23 cellular contexts compared by ENCODE assay signal in the genomic region with DNA sequence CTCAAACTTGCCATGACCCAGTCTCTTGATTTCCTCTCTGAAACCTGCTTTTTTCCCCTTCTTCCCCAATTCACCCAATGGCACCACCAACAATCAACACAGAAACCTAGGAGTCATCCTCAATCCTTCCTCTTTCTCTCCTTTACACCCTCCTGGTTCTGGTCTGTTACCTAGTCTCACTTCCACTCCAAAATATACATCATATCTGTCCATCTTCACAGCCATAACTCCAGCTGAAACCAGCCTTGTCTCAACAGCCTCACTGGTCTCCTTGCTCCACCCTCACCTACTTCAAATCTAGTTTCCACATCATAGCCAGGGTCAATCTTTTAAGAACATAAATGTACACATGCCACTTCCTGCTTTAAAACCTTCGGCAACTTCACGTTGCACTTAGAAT. TPM values are rescaled to one million over a fixed set of nuclear protein-coding genes. Genes with fewer than 3 reads are reported as not detected.
DNase-seq lines count a peak whose midpoint lies in the region; ATAC-seq and TF ChIP-seq lines count a peak whose summit lies in the region.
"Had no signal": no experiment of that assay in that cellular context is flagged by ENCODE, and none has a peak within 500 bp of the region (broad histone marks: within the 10 kb centered on the region; RNA-seq: fewer than 3 reads in every experiment).

No MANE protein-coding gene starts in this region.

- H3K27me3 Mint-ChIP-seq in activated T-helper 1 cell treated with anti-CD3 and anti-CD28 coated beads, Interleukin-12 subunit alpha, Interleukin-12 subunit beta, Interleukin-2, Interleukin-4 antibody, amounts not matched to agents 30 ng/mL and 10 ng/mL and 1 ng/mL, durations not matched to agents 14 hours and 24 hours and 36 hours (ENCODE audit: insufficient read depth), result peaks cover 18% of the 10 kb centered on the region

- H3K27me3 ChIP-seq in IMR-90 (ENCODE audit: control insufficient read depth, insufficient read depth, low read length), result no peaks in the 10 kb centered on the region

- peak overlapping the region; percentile 81 for H3K18ac ChIP-seq in IMR-90 (ENCODE audit: low read depth, low read length)

- H3K9ac ChIP-seq in IMR-90 (ENCODE audit: low read depth, low read length), result no peak overlapping the region

- peaks cover 17% of the 10 kb centered on the region for H3K9me1 ChIP-seq in IMR-90 (ENCODE audit: insufficient read depth, low read length)

- no peaks in the 10 kb centered on the region for H3K4me1 Mint-ChIP-seq in activated T-helper 1 cell treated with anti-CD3 and anti-CD28 coated beads, Interleukin-12 subunit alpha, Interleukin-12 subunit beta, Interleukin-2, Interleukin-4 antibody, amounts not matched to agents 30 ng/mL and 10 ng/mL and 1 ng/mL, durations not matched to agents 14 hours and 24 hours and 36 hours (ENCODE audit: low read depth)

- peak overlapping the region; percentile 88 for H2BK120ac ChIP-seq in IMR-90 (ENCODE audit: low read depth, low read length)

- TF ChIP-seq RAD21 in IMR-90 (IDR thresholded peaks at IDR 0.05; ENCODE audit: low read length), result no peak

- in situ Hi-C loops in IMR-90 (cut with MboI; ENCODE audit: low sequenced_read_pairs), result no loop called here

- peaks cover 3% of the 10 kb centered on the region for H3K9me3 Mint-ChIP-seq in activated T-helper 1 cell treated with anti-CD3 and anti-CD28 coated beads, Interleukin-12 subunit alpha, Interleukin-12 subunit beta, Interleukin-2, Interleukin-4 antibody, amounts not matched to agents 30 ng/mL and 10 ng/mL and 1 ng/mL, durations not matched to agents 14 hours and 24 hours and 36 hours

- intact Hi-C loops in IMR-90 (cut with micrococcal nuclease), result loop anchor here (5.0 kb wide), 1 partner anchor 615 kb away; a partner anchor contains a TSS
- intact Hi-C loops in activated T-helper 1 cell treated with anti-CD3 and anti-CD28 coated beads, Interleukin-12 subunit alpha, Interleukin-12 subunit beta, Interleukin-2, Interleukin-4 antibody, amounts not matched to agents 30 ng/mL and 10 ng/mL and 1 ng/mL, durations not matched to agents 14 hours and 24 hours and 36 hours (cut with micrococcal nuclease), result no loop called here

- no peak for TF ChIP-seq CTCF in IMR-90 (conservative IDR thresholded peaks at IDR 0.05; ENCODE audit: low read depth, low read length)

- H3K4me3 ChIP-seq in IMR-90 (ENCODE audit: insufficient read depth, low read depth, low read length), result no peak overlapping the region
- H3K4me3 ChIP-seq: GM12878, SK-N-MC had no signal

- peak overlapping the region; percentile 5 for H2AK9ac ChIP-seq in IMR-90 (replicated peaks; ENCODE audit: low read depth, low read length, poor library complexity)

- H3K23ac ChIP-seq in IMR-90 (ENCODE audit: low read depth, low read length), result peak overlapping the region; percentile 11; the same call in 1 of the 2 replicates

- peak overlapping the region; percentile 83 for H3K14ac ChIP-seq in IMR-90 (replicated peaks; ENCODE audit: low read depth, low read length)

- peaks cover 1% of the 10 kb centered on the region; the same call in 1 of the 2 replicates for H3K36me3 ChIP-seq in IMR-90 (ENCODE audit: control insufficient read depth, insufficient read depth, low read length)

- no peak for TF ChIP-seq POLR2A in IMR-90 (IDR thresholded peaks at IDR 0.05; ENCODE audit: low read depth, low read length)

- dilution Hi-C loops in IMR-90 (cut with HindIII; ENCODE audit: low sequenced_read_pairs, unreplicated experiment), result no loop called here

- POLR2A ChIA-PET in IMR-90 (lab: Charles Lee; ENCODE audit: unreplicated experiment), result no interaction called here

- H4K20me1 ChIP-seq in IMR-90 (ENCODE audit: insufficient read depth, low read length), result no peaks in the 10 kb centered on the region

- DNase-seq in IMR-90, result no peak
- DNase-seq in MV-4-11 (lab: John Stamatoyannopoulos, UW), result peak; percentile 74
- DNase-seq in OCI-M1 (lab: John Stamatoyannopoulos, UW), result peak; percentile 26
- DNase-seq in activated T-helper 1 cell treated with anti-CD3 and anti-CD28 coated beads, Interleukin-12 subunit alpha, Interleukin-12 subunit beta, Interleukin-2, Interleukin-4 antibody, amounts not matched to agents 30 ng/mL and 10 ng/mL and 1 ng/mL, durations not matched to agents 14 hours and 24 hours and 36 hours (ENCODE audit: low spot score), result no peak
- DNase-seq in substantia nigra (lab: John Stamatoyannopoulos, UW), result no peak
- no peak for DNase-seq in stimulated activated CD4-positive, alpha-beta T cell treated with anti-CD3 and anti-CD28 coated beads, Interleukin-15, amount 100 ng/mL, for 24 hours
- DNase-seq: C1 segment of cervical spinal cord; Caco-2; CD8-positive, alpha-beta T cell; HCEC 1CT; Kasumi-1; NCI-H1048; NCI-H1417; NCI-H1694; NCI-H2029 treated with DMSO at 0.1 percent for 48 hours; NCI-H526 treated with DMSO at 0.1 percent for 48 hours; SHP77 had no signal

- peak overlapping the region; percentile 56 for H2BK5ac ChIP-seq in IMR-90 (ENCODE audit: low read depth, low read length, poor library complexity, severe bottlenecking)

- ATAC-seq in IMR-90 (ENCODE audit: low read depth), result no peak
- ATAC-seq in HG02678 (IDR thresholded peaks at IDR 0.05; ENCODE audit: unreplicated experiment), result no peak
- ATAC-seq: CD8-positive, alpha-beta T cell; GM12878; Panc1 had no signal

- H3K4me1 ChIP-seq in IMR-90 (ENCODE audit: control insufficient read depth, insufficient read depth, low read length), result peaks cover 23% of the 10 kb centered on the region

- H4K5ac ChIP-seq in IMR-90 (ENCODE audit: low read depth, low read length), result peak overlapping the region; percentile 58

- no peak overlapping the region for H3K4me3 Mint-ChIP-seq in activated T-helper 1 cell treated with anti-CD3 and anti-CD28 coated beads, Interleukin-12 subunit alpha, Interleukin-12 subunit beta, Interleukin-2, Interleukin-4 antibody, amounts not matched to agents 30 ng/mL and 10 ng/mL and 1 ng/mL, durations not matched to agents 14 hours and 24 hours and 36 hours
- H3K4me3 Mint-ChIP-seq: CD8-positive, alpha-beta T cell had no signal

- H3K56ac ChIP-seq in IMR-90 (ENCODE audit: extremely low read depth, insufficient read depth, low read length), result no peak overlapping the region

- CTCF ChIA-PET in IMR-90 (lab: Yijun Ruan, JAX), result no interaction called here

- peak overlapping the region; percentile 95 for H4K91ac ChIP-seq in IMR-90 (ENCODE audit: insufficient read depth, low read depth, low read length)

- H3K9me3 ChIP-seq in IMR-90 (ENCODE audit: control insufficient read depth, insufficient read depth, low read length), result no peaks in the 10 kb centered on the region

- H3K36me3 Mint-ChIP-seq in activated T-helper 1 cell treated with anti-CD3 and anti-CD28 coated beads, Interleukin-12 subunit alpha, Interleukin-12 subunit beta, Interleukin-2, Interleukin-4 antibody, amounts not matched to agents 30 ng/mL and 10 ng/mL and 1 ng/mL, durations not matched to agents 14 hours and 24 hours and 36 hours (ENCODE audit: low read depth), result no peaks in the 10 kb centered on the region

- peak overlapping the region; percentile 60 to 66; a peak in 3 of 4 replicates for H4K8ac ChIP-seq in IMR-90 (ENCODE audit: low read depth in 2 of 2, low read length in 2 of 2)

- H3K79me1 ChIP-seq in IMR-90 (ENCODE audit: low read depth in 1 of 2, low read length in 2 of 2), result peaks cover 15 to 26% of the 10 kb centered on the region in 2 experiments; a peak in 3 of 4 replicates

- peak overlapping the region; percentile 91; the same call in 2 of the 3 replicates for H2BK15ac ChIP-seq in IMR-90 (ENCODE audit: low read depth, low read length)

- H2AFZ ChIP-seq in IMR-90 (replicated peaks; ENCODE audit: low read length, poor library complexity), result no peak overlapping the region

- peak overlapping the region; percentile 98 for H3K4ac ChIP-seq in IMR-90 (ENCODE audit: low read depth, low read length)

- no peak overlapping the region for H3K4me2 ChIP-seq in IMR-90 (ENCODE audit: low read depth, low read length)

- no peak overlapping the region for H3K27ac Mint-ChIP-seq in activated T-helper 1 cell treated with anti-CD3 and anti-CD28 coated beads, Interleukin-12 subunit alpha, Interleukin-12 subunit beta, Interleukin-2, Interleukin-4 antibody, amounts not matched to agents 30 ng/mL and 10 ng/mL and 1 ng/mL, durations not matched to agents 14 hours and 24 hours and 36 hours
- H3K27ac Mint-ChIP-seq: CD8-positive, alpha-beta T cell had no signal

- BruUV-seq in IMR-90 (replicated peaks; lab: Mats Ljungman, UMichigan), result no TSS peak

- H2AK5ac ChIP-seq in IMR-90 (ENCODE audit: low read depth, low read length), result peak overlapping the region; percentile 91

- peak overlapping the region; percentile 98 for H2BK20ac ChIP-seq in IMR-90 (ENCODE audit: low read depth, low read length)

- 100% methylated on average over 2 of the region's 2 CpGs; no CpG with 5 or more reads in 1 of the 2 experiments for WGBS in IMR-90 (ENCODE audit: extremely low coverage in 2 of 2, insufficient read length in 1 of 2), 2 experiments

- H3K27ac ChIP-seq in IMR-90 (ENCODE audit: insufficient read depth, low read length) (peak overlapping the region; percentile 22; the same call in 1 of the 2 replicates), substantia nigra (ENCODE audit: low read depth, low read length, poor library complexity, severe bottlenecking) (no peak overlapping the region)
- H3K27ac ChIP-seq: HL-60, RWPE1, SK-N-MC had no signal

TF ChIP-seq in IMR-90, 13 proteins besides CTCF, POLR2A, EP300 and RAD21 (continues in another document):
- no peak for TF ChIP-seq FOS (IDR thresholded peaks at IDR 0.05; ENCODE audit: low read depth, low read length)
- TF ChIP-seq MXI1 (IDR thresholded peaks at IDR 0.05; ENCODE audit: borderline replicate concordance, low read depth, low read length), result no peak
- no peak for TF ChIP-seq CEBPB (IDR thresholded peaks at IDR 0.05; ENCODE audit: low read depth, low read length)
- no peak for TF ChIP-seq NFE2L2 (IDR thresholded peaks at IDR 0.05; ENCODE audit: low read depth, low read length)
- TF ChIP-seq SMC3 (IDR thresholded peaks at IDR 0.05; ENCODE audit: low read depth, low read length), result no peak
- TF ChIP-seq, protein P1, sequence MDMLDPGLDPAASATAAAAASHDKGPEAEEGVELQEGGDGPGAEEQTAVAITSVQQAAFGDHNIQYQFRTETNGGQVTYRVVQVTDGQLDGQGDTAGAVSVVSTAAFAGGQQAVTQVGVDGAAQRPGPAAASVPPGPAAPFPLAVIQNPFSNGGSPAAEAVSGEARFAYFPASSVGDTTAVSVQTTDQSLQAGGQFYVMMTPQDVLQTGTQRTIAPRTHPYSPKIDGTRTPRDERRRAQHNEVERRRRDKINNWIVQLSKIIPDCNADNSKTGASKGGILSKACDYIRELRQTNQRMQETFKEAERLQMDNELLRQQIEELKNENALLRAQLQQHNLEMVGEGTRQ (IDR thresholded peaks at IDR 0.05; ENCODE audit: low read depth, low read length), result no peak
- TF ChIP-seq MAFK (IDR thresholded peaks at IDR 0.05; ENCODE audit: low read depth, low read length), result no peak

RNA-seq across cellular contexts. Expression of a gene that starts 11.8 kb away (rescaled TPM):
- total RNA-seq in IMR-90 (2012; rRNA removed), result 115 and 151 TPM in 2 replicates
- polyA plus RNA-seq in IMR-90 (2012; rRNA removed), result 69.4 and 80.4 TPM in 2 replicates
- 40.7 and 86.9 TPM in 2 replicates for polyA plus RNA-seq in IMR-90 (2012; cell fraction: cytosol; rRNA removed)
- polyA plus RNA-seq in IMR-90 (2012; cell fraction: nucleus; rRNA removed; ENCODE audit: low replicate concordance), result 10.9 and 32.1 TPM in 2 replicates
- total RNA-seq in activated T-helper 1 cell treated with anti-CD3 and anti-CD28 coated beads, Interleukin-12 subunit alpha, Interleukin-12 subunit beta, Interleukin-2, Interleukin-4 antibody, amounts not matched to agents 30 ng/mL and 10 ng/mL and 1 ng/mL, durations not matched to agents 14 hours and 24 hours and 36 hours, result 10.6 and 11.3 TPM in 2 replicates

Comparison
In these comparisons a context has a peak if more than half of its experiments do, and no peak if none do; other contexts are left out.
1. DNase-seq: peak in MV-4-11 (single experiment) and OCI-M1 (single experiment); none in IMR-90 (single experiment), activated T-helper 1 cell treated with anti-CD3 and anti-CD28 coated beads, Interleukin-12 subunit alpha, Interleukin-12 subunit beta, Interleukin-2, Interleukin-4 antibody, amounts not matched to agents 30 ng/mL and 10 ng/mL and 1 ng/mL, durations not matched to agents 14 hours and 24 hours and 36 hours (single experiment), substantia nigra (0 of 49) and stimulated activated CD4-positive, alpha-beta T cell treated with anti-CD3 and anti-CD28 coated beads, Interleukin-15, amount 100 ng/mL, for 24 hours (single experiment).